In the genomic region with DNA sequence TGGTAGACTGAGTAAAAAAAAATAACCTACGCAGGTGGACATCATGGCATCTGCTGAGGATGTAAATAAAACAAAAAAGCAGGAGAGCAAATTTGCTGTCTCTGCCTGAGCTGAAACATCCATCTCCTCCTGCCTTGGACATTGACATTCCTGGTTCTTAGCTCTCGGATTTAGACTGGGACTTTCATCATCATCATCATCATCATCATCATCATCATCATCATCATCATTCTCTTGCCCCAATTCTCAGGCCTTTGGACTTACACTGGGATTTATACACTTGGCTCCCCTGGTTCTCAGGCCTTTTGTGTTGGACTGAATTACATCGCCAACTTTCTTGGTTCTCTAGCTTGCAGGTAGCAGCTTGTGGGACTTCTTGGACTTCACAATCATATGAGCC, we compare ENCODE assay signal across 11 cellular contexts.
"Had no signal": no experiment of that assay in that cellular context is flagged by ENCODE, and none has a peak within 500 bp of the region (broad histone marks: within the 10 kb centered on the region; RNA-seq: fewer than 3 reads in every experiment).

No MANE protein-coding gene starts in this region.

- H3K4me3 ChIP-seq: GM23248, GM23338, HAP-1 had no signal

- H3K27ac ChIP-seq: GM23248 had no signal

- H3K9ac ChIP-seq: GM23248 had no signal

- ATAC-seq: GM23338, HCT116 had no signal

- FAIRE-seq: H1, H54 had no signal

- H3K9me3 ChIP-seq: HAP-1 had no signal

- H3K4me2 ChIP-seq: GM23338 had no signal

- H2AFZ ChIP-seq: GM23248, GM23338 had no signal

- H3K36me3 ChIP-seq: HAP-1 had no signal

- DNase-seq: GM23248, GOT3, H7, H9, HCEC 1CT, HFFc6 had no signal

- H3K4me1 ChIP-seq: HAP-1 had no signal
